In the genomic region with DNA sequence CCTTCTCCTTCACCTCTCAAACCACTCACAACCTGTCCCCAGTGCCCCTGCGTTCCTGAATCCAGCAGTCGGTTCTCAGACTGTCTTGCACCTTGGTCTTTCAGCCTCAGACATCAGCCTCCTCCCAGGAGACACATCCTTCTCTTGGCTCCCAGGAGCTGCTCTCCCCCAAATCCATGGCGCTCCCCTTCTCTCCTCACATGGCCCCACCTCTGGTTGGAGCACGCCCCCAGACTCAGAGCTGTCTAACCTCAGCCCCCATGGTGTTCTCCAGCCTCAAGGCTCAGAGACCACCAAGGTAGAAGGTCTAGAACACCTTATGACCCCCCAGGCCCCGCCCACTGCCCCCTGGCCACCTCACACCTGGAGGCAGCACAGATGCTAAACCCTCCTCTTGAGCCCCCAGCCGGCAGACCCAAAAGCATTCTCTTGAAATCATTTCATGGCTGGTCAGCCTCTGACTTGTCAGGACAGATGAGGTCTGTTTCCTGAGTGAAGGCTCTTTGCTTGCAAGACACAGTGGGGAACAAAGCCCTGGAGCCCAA, we compare ENCODE assay signal across 31 cellular contexts. TPM values are rescaled to one million over a fixed set of nuclear protein-coding genes. Genes with fewer than 3 reads are reported as not detected.
"Had no signal": no experiment of that assay in that cellular context is flagged by ENCODE, and none has a peak within 500 bp of the region (broad histone marks: within the 10 kb centered on the region; RNA-seq: fewer than 3 reads in every experiment).

No MANE protein-coding gene starts in this region.

- H3K27me3 ChIP-seq: adrenal gland, ascending aorta, foreskin keratinocyte had no signal

- H3K4me3 ChIP-seq: adrenal gland, ascending aorta, breast epithelium, esophagus muscularis mucosa, gastrocnemius medialis had no signal

- DNase-seq: activated CD4-positive, alpha-beta memory T cell treated with anti-CD3 and anti-CD28 coated beads for 36 hours; activated CD4-positive, alpha-beta T cell treated with anti-CD3 and anti-CD28 coated beads for 36 hours; activated CD4-positive, alpha-beta T cell treated with anti-CD3 and anti-CD28 coated beads, Interleukin-2, amount 10 ng/mL, durations not matched to agents 24 days and 14 days; activated CD4-positive, CD25-positive, alpha-beta regulatory T cell; activated CD4-positive, CD25-positive, alpha-beta regulatory T cell treated with anti-CD3 and anti-CD28 coated beads, Interleukin-2, amount 50 U/mL, for 72 hours; activated CD8-positive, alpha-beta memory T cell treated with anti-CD3 and anti-CD28 coated beads, Interleukin-2, amount 10 ng/mL, durations not matched to agents 7 days and 5 days; activated CD8-positive, alpha-beta memory T cell treated with anti-CD3 and anti-CD28 coated beads, Interleukin-2, amount 50 U/mL, for 4 hours; activated CD8-positive, alpha-beta T cell treated with anti-CD3 and anti-CD28 coated beads, Interleukin-2, amount 10 ng/mL, durations not matched to agents 7 days and 5 days; activated effector memory CD4-positive, alpha-beta T cell treated with anti-CD3 and anti-CD28 coated beads, Interleukin-2, amount 50 U/mL, for 16 hours; activated naive CD4-positive, alpha-beta T cell treated with anti-CD3 and anti-CD28 coated beads for 36 hours; activated naive CD8-positive, alpha-beta T cell treated with anti-CD3 and anti-CD28 coated beads for 36 hours; activated naive CD8-positive, alpha-beta T cell treated with anti-CD3 and anti-CD28 coated beads, Interleukin-2, amount 50 U/mL, for 24 hours; activated T-cell treated with anti-CD3 and anti-CD28 coated beads, Interleukin-2, amount 50 U/mL, for 1 hour; activated T-cell treated with anti-CD3 and anti-CD28 coated beads, Interleukin-2, amount 50 U/mL, for 48 hours; adrenal gland; amygdala; cortex of kidney; dermis blood vessel endothelial cell; effector CD4-positive, alpha-beta T cell; effector memory CD8-positive, alpha-beta T cell; erythroblast; foreskin keratinocyte; gastrocnemius medialis; T-helper 2 cell had no signal

- H3K36me3 ChIP-seq: adrenal gland, ascending aorta, breast epithelium, esophagus muscularis mucosa, gastrocnemius medialis had no signal

- H3K9me3 ChIP-seq: adrenal gland, ascending aorta, breast epithelium had no signal

- H3K4me1 ChIP-seq: adrenal gland, ascending aorta, breast epithelium, esophagus muscularis mucosa, foreskin keratinocyte, gastrocnemius medialis had no signal

- ATAC-seq: activated CD4-positive, alpha-beta T cell treated with anti-CD3 and anti-CD28 coated beads for 36 hours; activated CD8-positive, alpha-beta memory T cell treated with anti-CD3 and anti-CD28 coated beads, Interleukin-2, amount 10 ng/mL, durations not matched to agents 7 days and 5 days; activated CD8-positive, alpha-beta T cell treated with anti-CD3 and anti-CD28 coated beads, Interleukin-2, amount 10 ng/mL, durations not matched to agents 7 days and 5 days; activated naive CD8-positive, alpha-beta T cell treated with anti-CD3 and anti-CD28 coated beads, Interleukin-2, amount 50 U/mL, for 24 hours; effector memory CD8-positive, alpha-beta T cell; foreskin keratinocyte; gastrocnemius medialis had no signal

- H3K27ac ChIP-seq: adrenal gland, ascending aorta, breast epithelium, esophagus muscularis mucosa, foreskin keratinocyte, gastrocnemius medialis had no signal

RNA-seq across cellular contexts. Expression of gene ADRA2C, which starts 47.9 kb away (rescaled TPM):
- total RNA-seq: activated CD4-positive, alpha-beta memory T cell treated with anti-CD3 and anti-CD28 coated beads for 36 hours; activated CD4-positive, alpha-beta T cell treated with anti-CD3 and anti-CD28 coated beads for 36 hours; activated CD4-positive, alpha-beta T cell treated with anti-CD3 and anti-CD28 coated beads, Interleukin-2, amount 10 ng/mL, durations not matched to agents 24 days and 14 days; activated CD8-positive, alpha-beta memory T cell treated with anti-CD3 and anti-CD28 coated beads for 36 hours; activated CD8-positive, alpha-beta memory T cell treated with anti-CD3 and anti-CD28 coated beads, Interleukin-2, amount 10 ng/mL, durations not matched to agents 7 days and 5 days; activated CD8-positive, alpha-beta T cell treated with anti-CD3 and anti-CD28 coated beads, Interleukin-2, amount 10 ng/mL, durations not matched to agents 7 days and 5 days; activated naive CD4-positive, alpha-beta T cell treated with anti-CD3 and anti-CD28 coated beads for 36 hours; activated naive CD8-positive, alpha-beta T cell treated with anti-CD3 and anti-CD28 coated beads for 36 hours; activated T-helper 1 cell treated with anti-CD3 and anti-CD28 coated beads, Interleukin-12 subunit alpha, Interleukin-12 subunit beta, Interleukin-2, Interleukin-4 antibody, amounts not matched to agents 30 ng/mL and 10 ng/mL and 1 ng/mL, durations not matched to agents 14 hours and 24 hours and 36 hours; activated T-helper 2 cell treated with anti-CD3 and anti-CD28 coated beads, Interferon-gamma antibody, Interleukin-2, Interleukin-4, amounts not matched to agents 10 μg/mL and 5 μg/mL and 100 μg/mL, durations not matched to agents 14 hours and 24 hours and 36 hours; T-helper 1 cell treated with Interleukin-12 subunit alpha and Interleukin-12 subunit beta and Interleukin-4 antibody, amounts not matched to agents 30 ng/mL and 1 ng/mL, for 36 hours had no signal
